Comparison of ENCODE assay signal across 9 cellular contexts in the genomic region with DNA sequence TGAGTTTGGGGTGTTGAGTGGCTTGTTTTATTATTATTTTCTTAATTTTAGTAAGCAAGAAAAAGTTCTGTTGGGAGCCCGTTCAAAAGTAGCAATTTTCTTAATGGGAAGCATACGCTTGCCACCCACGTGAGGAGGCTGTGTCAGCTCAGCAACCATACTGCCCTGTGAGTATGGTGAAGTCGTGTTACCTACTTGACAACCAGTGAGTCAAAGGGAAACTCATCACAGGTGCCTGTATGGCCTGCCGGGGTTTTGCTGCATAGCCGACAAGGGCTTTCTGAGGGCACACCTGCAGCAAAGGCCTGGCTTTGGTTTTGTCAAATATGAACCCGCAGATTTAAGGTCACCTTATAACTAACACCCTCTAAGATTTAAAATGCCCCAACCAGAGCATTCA. TPM values are rescaled to one million over a fixed set of nuclear protein-coding genes. Genes with fewer than 3 reads are reported as not detected.
A peak's percentile ranks its signal among the peaks of the same experiment; 100 is the strongest.
DNase-seq lines count a peak whose midpoint lies in the region; ATAC-seq, FAIRE-seq and TF ChIP-seq lines count a peak whose summit lies in the region.
"Had no signal": no experiment of that assay in that cellular context is flagged by ENCODE, and none has a peak within 500 bp of the region (broad histone marks: within the 10 kb centered on the region; RNA-seq: fewer than 3 reads in every experiment).

No MANE protein-coding gene starts in this region.

- H3K4me1 Mint-ChIP-seq in stimulated activated memory B cell treated with anti-CD40 and anti-IgM and Interleukin-4, amounts not matched to agents 10 μg/mL and 1 μg/mL and 100 μg/mL, for 72 hours = peaks cover 71% of the 10 kb centered on the region

- H3K9me3 Mint-ChIP-seq in stimulated activated memory B cell treated with anti-CD40 and anti-IgM and Interleukin-4, amounts not matched to agents 10 μg/mL and 1 μg/mL and 100 μg/mL, for 72 hours = no peaks in the 10 kb centered on the region

- FAIRE-seq in D721Med (lab: Jason Lieb, UNC) = no peak

- H3K27ac Mint-ChIP-seq in stimulated activated memory B cell treated with anti-CD40 and anti-IgM and Interleukin-4, amounts not matched to agents 10 μg/mL and 1 μg/mL and 100 μg/mL, for 72 hours = peak overlapping the region; percentile 81

- no peaks in the 10 kb centered on the region for H3K36me3 Mint-ChIP-seq in stimulated activated memory B cell treated with anti-CD40 and anti-IgM and Interleukin-4, amounts not matched to agents 10 μg/mL and 1 μg/mL and 100 μg/mL, for 72 hours

- ATAC-seq in GM19452 (IDR thresholded peaks at IDR 0.05; ENCODE audit: unreplicated experiment) (peak; percentile 67), HG03342 (IDR thresholded peaks at IDR 0.05; ENCODE audit: unreplicated experiment) (peak; percentile 76)
- ATAC-seq in stimulated activated memory B cell treated with anti-CD40 and anti-IgM and Interleukin-4, amounts not matched to agents 10 μg/mL and 1 μg/mL and 100 μg/mL, for 72 hours = peak; percentile 91

- DNase-seq in activated T-cell treated with anti-CD3 and anti-CD28 coated beads for 4 hours = peak; percentile 29
- no peak for DNase-seq in NCI-H446 treated with DMSO at 0.1 percent for 48 hours (lab: John Stamatoyannopoulos, UW)
- DNase-seq in H4 (ENCODE audit: low spot score) = no peak
- DNase-seq in D721Med (ENCODE audit: insufficient read length, low spot score) = no peak
- no peak for DNase-seq in SKM-1 treated with dmso at 0.1 percent for 144 hours (lab: John Stamatoyannopoulos, UW; ENCODE audit: unreplicated experiment)
- DNase-seq: erythroblast had no signal

- no peaks in the 10 kb centered on the region for H3K27me3 Mint-ChIP-seq in stimulated activated memory B cell treated with anti-CD40 and anti-IgM and Interleukin-4, amounts not matched to agents 10 μg/mL and 1 μg/mL and 100 μg/mL, for 72 hours

- peak overlapping the region; percentile 21 for H3K4me3 Mint-ChIP-seq in stimulated activated memory B cell treated with anti-CD40 and anti-IgM and Interleukin-4, amounts not matched to agents 10 μg/mL and 1 μg/mL and 100 μg/mL, for 72 hours

- no peak for TF ChIP-seq CTCF in D721Med (IDR thresholded peaks at IDR 0.05; ENCODE audit: insufficient read depth, missing control alignments)

RNA-seq across cellular contexts. Expression of a gene that starts 31.1 kb away (rescaled TPM):
- 2.0 and 3.3 TPM in 2 replicates for total RNA-seq in H4 (2014; rRNA removed; shearing (Covaris generic))
